ENCODE assay signal across 22 cellular contexts in the genomic region with DNA sequence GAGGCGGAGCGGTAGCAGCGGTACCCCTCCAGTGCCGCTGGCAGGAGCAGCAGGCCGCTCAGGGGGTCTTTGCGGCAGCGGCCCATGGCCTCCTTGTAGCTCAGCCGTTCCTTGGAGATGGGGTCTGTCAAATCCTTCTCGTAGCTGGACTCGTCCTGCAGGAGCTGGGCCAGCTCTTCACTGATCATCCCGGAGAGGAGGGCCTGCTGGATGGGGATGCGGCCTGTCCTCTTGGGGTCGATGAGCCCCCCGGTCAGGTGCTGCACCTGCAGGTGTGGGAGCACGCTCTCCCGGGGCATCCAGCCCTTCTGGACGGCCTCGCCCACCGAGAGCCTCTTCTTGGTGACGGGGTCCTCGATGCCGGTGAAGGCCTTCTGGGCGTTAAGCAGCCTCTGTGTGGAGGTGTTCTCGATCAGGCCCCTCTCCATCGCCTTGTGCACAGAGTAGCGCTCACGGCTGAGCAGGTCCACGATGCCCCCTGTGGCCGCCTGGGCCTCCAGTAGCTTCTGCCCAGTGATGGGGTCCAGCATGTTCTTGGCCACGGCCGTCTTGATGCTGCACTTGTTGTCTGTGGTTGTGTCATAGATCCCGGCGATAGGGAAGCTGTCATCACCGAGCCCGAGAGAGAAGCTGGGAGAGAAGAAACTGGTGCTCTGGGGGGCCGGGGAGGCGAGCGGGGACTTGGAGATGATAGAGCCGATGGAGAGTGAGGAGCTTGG. TPM values are rescaled to one million over a fixed set of nuclear protein-coding genes. Genes with fewer than 3 reads are reported as not detected.
"Had no signal": no experiment of that assay in that cellular context is flagged by ENCODE, and none has a peak within 500 bp of the region (broad histone marks: within the 10 kb centered on the region; RNA-seq: fewer than 3 reads in every experiment).

No MANE protein-coding gene starts in this region.

- H3K9me3 ChIP-seq: neutrophil, suprapubic skin, transverse colon, vagina had no signal

- H3K27ac Mint-ChIP-seq: activated B cell treated with CpG ODN at 0.5 μM for 24 hours; activated CD8-positive, alpha-beta T cell treated with anti-CD3 and anti-CD28 coated beads for 36 hours; activated naive CD8-positive, alpha-beta T cell treated with anti-CD3 and anti-CD28 coated beads, Interleukin-2, amount 10 ng/mL, durations not matched to agents 7 days and 5 days; activated T-helper 17 cell treated with anti-CD3 and anti-CD28 coated beads, Interleukin-2, amount 50 U/mL, for 72 hours; naive thymus-derived CD4-positive, alpha-beta T cell; stimulated activated naive CD8-positive, alpha-beta T cell treated with anti-CD3 and anti-CD28 coated beads, Interleukin-15, amount 100 ng/mL, for 72 hours had no signal

- H3K27ac ChIP-seq: epithelial cell of prostate, neutrophil, parathyroid adenoma, suprapubic skin, transverse colon, vagina had no signal

- H3K4me1 Mint-ChIP-seq: activated B cell treated with CpG ODN at 0.5 μM for 24 hours had no signal

- H3K4me1 ChIP-seq: parathyroid adenoma, suprapubic skin, vagina had no signal

- ATAC-seq: activated CD8-positive, alpha-beta T cell treated with anti-CD3 and anti-CD28 coated beads for 36 hours; activated T-helper 17 cell treated with anti-CD3 and anti-CD28 coated beads, Interleukin-2, amount 50 U/mL, for 72 hours; naive thymus-derived CD4-positive, alpha-beta T cell; sciatic nerve; stimulated activated naive CD8-positive, alpha-beta T cell treated with anti-CD3 and anti-CD28 coated beads, Interleukin-15, amount 100 ng/mL, for 72 hours had no signal

- H3K27me3 ChIP-seq: neutrophil, suprapubic skin, transverse colon, vagina had no signal

- H3K4me3 Mint-ChIP-seq: activated B cell treated with CpG ODN at 0.5 μM for 24 hours; activated CD8-positive, alpha-beta T cell treated with anti-CD3 and anti-CD28 coated beads for 36 hours; activated naive CD8-positive, alpha-beta T cell treated with anti-CD3 and anti-CD28 coated beads, Interleukin-2, amount 10 ng/mL, durations not matched to agents 7 days and 5 days; activated T-helper 17 cell treated with anti-CD3 and anti-CD28 coated beads, Interleukin-2, amount 50 U/mL, for 72 hours; naive thymus-derived CD4-positive, alpha-beta T cell; stimulated activated naive CD8-positive, alpha-beta T cell treated with anti-CD3 and anti-CD28 coated beads, Interleukin-15, amount 100 ng/mL, for 72 hours had no signal

- H3K36me3 ChIP-seq: transverse colon had no signal

- H3K4me3 ChIP-seq: smooth muscle cell, suprapubic skin, transverse colon, vagina had no signal

- H3K9ac ChIP-seq: parathyroid adenoma had no signal

- DNase-seq: activated B cell treated with CpG ODN at 0.5 μM for 24 hours; activated CD4-positive, alpha-beta T cell treated with anti-CD3 and anti-CD28 coated beads for 4 hours; activated CD8-positive, alpha-beta T cell treated with anti-CD3 and anti-CD28 coated beads for 36 hours; activated naive CD4-positive, alpha-beta T cell; activated naive CD8-positive, alpha-beta T cell treated with anti-CD3 and anti-CD28 coated beads, Interleukin-2, amount 10 ng/mL, durations not matched to agents 7 days and 5 days; activated T-cell treated with anti-CD3 and anti-CD28 coated beads, Interleukin-2, amount 50 U/mL, for 1 hour; amygdala; foreskin fibroblast; mesendoderm; naive thymus-derived CD4-positive, alpha-beta T cell; stimulated activated CD4-positive, alpha-beta T cell treated with anti-CD3 and anti-CD28 coated beads, Interleukin-4, amount 100 ng/mL, for 1 hour; stimulated activated naive CD8-positive, alpha-beta T cell treated with anti-CD3 and anti-CD28 coated beads, Interleukin-15, amount 100 ng/mL, for 72 hours; T-helper 9 cell; transverse colon had no signal

- H3K9me3 Mint-ChIP-seq: activated B cell treated with CpG ODN at 0.5 μM for 24 hours; activated CD8-positive, alpha-beta T cell treated with anti-CD3 and anti-CD28 coated beads for 36 hours; activated naive CD8-positive, alpha-beta T cell treated with anti-CD3 and anti-CD28 coated beads, Interleukin-2, amount 10 ng/mL, durations not matched to agents 7 days and 5 days; activated T-helper 17 cell treated with anti-CD3 and anti-CD28 coated beads, Interleukin-2, amount 50 U/mL, for 72 hours; stimulated activated naive CD8-positive, alpha-beta T cell treated with anti-CD3 and anti-CD28 coated beads, Interleukin-15, amount 100 ng/mL, for 72 hours had no signal

- H3K27me3 Mint-ChIP-seq: activated B cell treated with CpG ODN at 0.5 μM for 24 hours; activated CD8-positive, alpha-beta T cell treated with anti-CD3 and anti-CD28 coated beads for 36 hours; activated naive CD8-positive, alpha-beta T cell treated with anti-CD3 and anti-CD28 coated beads, Interleukin-2, amount 10 ng/mL, durations not matched to agents 7 days and 5 days; activated T-helper 17 cell treated with anti-CD3 and anti-CD28 coated beads, Interleukin-2, amount 50 U/mL, for 72 hours; naive thymus-derived CD4-positive, alpha-beta T cell; stimulated activated naive CD8-positive, alpha-beta T cell treated with anti-CD3 and anti-CD28 coated beads, Interleukin-15, amount 100 ng/mL, for 72 hours had no signal

- H3K36me3 Mint-ChIP-seq: activated naive CD8-positive, alpha-beta T cell treated with anti-CD3 and anti-CD28 coated beads, Interleukin-2, amount 10 ng/mL, durations not matched to agents 7 days and 5 days had no signal

RNA-seq across cellular contexts. Expression of a gene that starts 19.8 kb away (rescaled TPM):
- total RNA-seq: activated B cell treated with CpG ODN at 0.5 μM for 24 hours had no signal
